In genomic region chr2:222730346-222731065, GRCh38 we compare ENCODE assay signal across 12 cellular contexts. TPM values are rescaled to one million over a fixed set of nuclear protein-coding genes. Genes with fewer than 3 reads are reported as not detected.
DNase-seq lines count a peak whose midpoint lies in the region; ATAC-seq lines count a peak whose summit lies in the region.
"Had no signal": no experiment of that assay in that cellular context is flagged by ENCODE, and none has a peak within 500 bp of the region (broad histone marks: within the 10 kb centered on the region; RNA-seq: fewer than 3 reads in every experiment).

No MANE protein-coding gene starts in this region.

- H3K9me3 Mint-ChIP-seq in activated T-cell treated with anti-CD3 and anti-CD28 coated beads, Interleukin-2, amount 50 U/mL, for 72 hours, result no peaks in the 10 kb centered on the region

- no peaks in the 10 kb centered on the region for H4K20me1 ChIP-seq in BLaER1 treated with 17β-estradiol and CSF1 and Interleukin-3, amounts not matched to agents 10 nM and 100 nM

- H3K27ac Mint-ChIP-seq in activated T-cell treated with anti-CD3 and anti-CD28 coated beads, Interleukin-2, amount 50 U/mL, for 72 hours, result no peak overlapping the region

- peak overlapping the region in 7 of 11 experiments; percentile 7 to 46 (median 27); a peak in 11 of 22 replicates for H3K9ac ChIP-seq in BLaER1 treated with 17β-estradiol and CSF1 and Interleukin-3, amounts not matched to agents 10 nM and 100 nM

- peak overlapping the region in 9 of 11 experiments; percentile 34 to 76 (median 62); a peak in 16 of 22 replicates for H3K27ac ChIP-seq in BLaER1 treated with 17β-estradiol and CSF1 and Interleukin-3, amounts not matched to agents 10 nM and 100 nM
- H3K27ac ChIP-seq in angular gyrus (ENCODE audit: low read depth, low read length), result peak overlapping the region; percentile 51
- H3K27ac ChIP-seq: C4-2B had no signal

- DNase-seq in DMS153 (lab: John Stamatoyannopoulos, UW), result no peak
- no peak for DNase-seq in activated T-cell treated with anti-CD3 and anti-CD28 coated beads, Interleukin-2, amount 50 U/mL, for 72 hours
- no peak for DNase-seq in A172 (ENCODE audit: low spot score)
- no peak for DNase-seq in central memory CD4-positive, alpha-beta T cell
- DNase-seq: psoas muscle had no signal

- H3K9me3 ChIP-seq in BLaER1 treated with 17β-estradiol and CSF1 and Interleukin-3, amounts not matched to agents 10 nM and 100 nM (replicated peaks in 1 of 11), result no peaks in the 10 kb centered on the region; a peak in 1 of 22 replicates
- H3K9me3 ChIP-seq: psoas muscle had no signal

- H3K4me3 Mint-ChIP-seq in activated T-cell treated with anti-CD3 and anti-CD28 coated beads, Interleukin-2, amount 50 U/mL, for 72 hours, result no peak overlapping the region

- H3K4me3 ChIP-seq in BLaER1 treated with 17β-estradiol and CSF1 and Interleukin-3, amounts not matched to agents 10 nM and 100 nM, result peak overlapping the region in 1 of 10 experiments; percentile 3; a peak in 3 of 20 replicates
- H3K4me3 ChIP-seq: K562, psoas muscle had no signal

- no peaks in the 10 kb centered on the region for H3K36me3 Mint-ChIP-seq in activated T-cell treated with anti-CD3 and anti-CD28 coated beads, Interleukin-2, amount 50 U/mL, for 72 hours (ENCODE audit: insufficient read depth in 2 of 2)

- no peaks in the 10 kb centered on the region for H3K36me3 ChIP-seq in BLaER1 treated with 17β-estradiol and CSF1 and Interleukin-3, amounts not matched to agents 10 nM and 100 nM

- ATAC-seq in GM19395 (IDR thresholded peaks at IDR 0.05; ENCODE audit: unreplicated experiment), result peak; percentile 51
- peak; percentile 40 for ATAC-seq in HG03139 (IDR thresholded peaks at IDR 0.05; ENCODE audit: unreplicated experiment)
- no peak for ATAC-seq in activated T-cell treated with anti-CD3 and anti-CD28 coated beads, Interleukin-2, amount 50 U/mL, for 72 hours (replicated peaks in 1 of 2)
- ATAC-seq: K562 had no signal

- H3K4me1 Mint-ChIP-seq in activated T-cell treated with anti-CD3 and anti-CD28 coated beads, Interleukin-2, amount 50 U/mL, for 72 hours (ENCODE audit: low read depth), result no peaks in the 10 kb centered on the region

- H3K4me1 ChIP-seq in BLaER1 treated with 17β-estradiol and CSF1 and Interleukin-3, amounts not matched to agents 10 nM and 100 nM, result peaks cover 34 to 51% (median 44%) of the 10 kb centered on the region in 10 experiments

- peaks cover 6% of the 10 kb centered on the region for H3K27me3 Mint-ChIP-seq in activated T-cell treated with anti-CD3 and anti-CD28 coated beads, Interleukin-2, amount 50 U/mL, for 72 hours (ENCODE audit: low read depth)

- H3K4me2 ChIP-seq in BLaER1 treated with 17β-estradiol and CSF1 and Interleukin-3, amounts not matched to agents 10 nM and 100 nM, result peak overlapping the region; percentile 50 to 80 (median 69)

- no peaks in the 10 kb centered on the region for H3K27me3 ChIP-seq in BLaER1 treated with 17β-estradiol and CSF1 and Interleukin-3, amounts not matched to agents 10 nM and 100 nM

RNA-seq across cellular contexts. Expression of gene MOGAT1, which starts 59.0 kb away (rescaled TPM):
- total RNA-seq in activated T-cell treated with anti-CD3 and anti-CD28 coated beads, Interleukin-2, amount 50 U/mL, for 72 hours, result not detected
- total RNA-seq in A172 (2014; rRNA removed; shearing (Covaris generic)), result not detected in 2 replicates
- total RNA-seq: epithelial cell of proximal tubule, K562, psoas muscle had no signal

Comparison
In these comparisons a context has a peak if more than half of its experiments do, and no peak if none do; other contexts are left out.
1. ATAC-seq: peak in GM19395 (single experiment) and HG03139 (single experiment); none in activated T-cell treated with anti-CD3 and anti-CD28 coated beads, Interleukin-2, amount 50 U/mL, for 72 hours (0 of 2).